In genomic region chr7:83178796-83179195, GRCh38 we compare ENCODE assay signal across 20 cellular contexts. TPM values are rescaled to one million over a fixed set of nuclear protein-coding genes. Genes with fewer than 3 reads are reported as not detected.
"Had no signal": no experiment of that assay in that cellular context is flagged by ENCODE, and none has a peak within 500 bp of the region (broad histone marks: within the 10 kb centered on the region; RNA-seq: fewer than 3 reads in every experiment).

No MANE protein-coding gene starts in this region.

- H3K36me3 ChIP-seq: ascending aorta, cardiac muscle cell, MG63, SJSA1 had no signal

- H3K27ac ChIP-seq: ascending aorta, cardiac muscle cell, SJSA1 had no signal

- DNase-seq: activated CD4-positive, alpha-beta T cell treated with anti-CD3 and anti-CD28 coated beads for 4 hours; activated CD8-positive, alpha-beta memory T cell treated with anti-CD3 and anti-CD28 coated beads, Interleukin-2, amount 50 U/mL, for 48 hours; activated CD8-positive, alpha-beta T cell treated with anti-CD3 and anti-CD28 coated beads for 36 hours; activated naive CD4-positive, alpha-beta T cell; activated T-cell treated with anti-CD3 and anti-CD28 coated beads, Interleukin-2, amount 50 U/mL, for 1 hour; amniotic stem cell; cerebellar nuclear complex; MG63; MV-4-11; NCI-H146; NCI-H187 treated with DMSO at 0.1 percent for 48 hours; NCI-H2081 treated with DMSO at 0.1 percent for 48 hours; NCI-H524 treated with DMSO at 0.1 percent for 48 hours; NCI-H748 treated with DMSO at 0.1 percent for 48 hours; PC-3 had no signal

- H3K4me3 ChIP-seq: ascending aorta, cardiac muscle cell, MG63, SJSA1 had no signal

- ATAC-seq: activated CD4-positive, CD25-positive, alpha-beta regulatory T cell treated with anti-CD3 and anti-CD28 coated beads, Interleukin-2, amount 50 U/mL, for 24 hours; activated CD8-positive, alpha-beta T cell treated with anti-CD3 and anti-CD28 coated beads for 36 hours; PC-3; SK-N-SH treated with all-trans-retinoic acid at 6 μM for 48 hours had no signal

- H3K9me3 ChIP-seq: ascending aorta, MG63, SJSA1 had no signal

- H3K4me1 ChIP-seq: ascending aorta, SJSA1 had no signal

- H3K27me3 ChIP-seq: ascending aorta, cardiac muscle cell, MG63, SJSA1 had no signal

RNA-seq across cellular contexts. Expression of gene PCLO, which starts 16.1 kb away (rescaled TPM):
- total RNA-seq: activated CD8-positive, alpha-beta T cell treated with anti-CD3 and anti-CD28 coated beads for 36 hours had no signal
